In the genomic region with DNA sequence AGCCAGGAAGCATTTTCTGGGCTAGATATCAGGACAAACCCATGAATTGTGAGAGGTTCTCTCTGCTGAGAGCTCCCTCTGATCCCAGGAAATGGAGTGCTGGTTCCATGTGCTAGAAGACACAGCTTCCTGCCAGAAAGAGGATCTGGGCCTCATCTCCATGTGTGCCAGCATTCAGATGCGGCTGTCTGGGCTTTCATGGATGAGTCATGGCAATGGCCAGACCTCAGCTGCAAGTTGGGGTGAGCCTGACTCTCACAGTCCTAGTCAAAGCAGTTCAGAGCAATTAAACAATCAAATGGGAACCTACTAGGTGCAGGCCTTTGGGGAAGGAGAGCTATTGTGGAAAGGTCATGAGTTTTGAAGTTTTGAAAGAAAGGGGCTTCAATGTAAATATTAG, we compare ENCODE assay signal across 9 cellular contexts.
DNase-seq lines count a peak whose midpoint lies in the region; ATAC-seq and TF ChIP-seq lines count a peak whose summit lies in the region.
"Had no signal": no experiment of that assay in that cellular context is flagged by ENCODE, and none has a peak within 500 bp of the region (broad histone marks: within the 10 kb centered on the region; RNA-seq: fewer than 3 reads in every experiment).

No MANE protein-coding gene starts in this region.

- H3K27me3 ChIP-seq in SJSA1 (replicated peaks) (no peaks in the 10 kb centered on the region), sigmoid colon (no peaks in the 10 kb centered on the region)

- H3K9me3 ChIP-seq in SJSA1 (replicated peaks) (no peaks in the 10 kb centered on the region), sigmoid colon (no peaks in the 10 kb centered on the region)

- H3K27ac ChIP-seq in SJSA1, result no peak overlapping the region
- peak overlapping the region; percentile 60 to 79 (median 76) for H3K27ac ChIP-seq in sigmoid colon

- peak; percentile 87 for DNase-seq in ELR (ENCODE audit: low read depth)
- peak; percentile 24 to 55 for DNase-seq in SJSA1 (ENCODE audit: low read depth in 1 of 2, low spot score in 2 of 2)
- peak; percentile 57 for DNase-seq in fibroblast of the conjunctiva (ENCODE audit: low read depth)
- DNase-seq in sigmoid colon, result peak; percentile 91
- no peak for DNase-seq in NCI-H1048 (lab: John Stamatoyannopoulos, UW)
- no peak for DNase-seq in D341Med (ENCODE audit: low spot score)
- DNase-seq in NCI-H2107 treated with DMSO at 0.1 percent for 48 hours (lab: John Stamatoyannopoulos, UW; ENCODE audit: unreplicated experiment), result no peak
- DNase-seq: NCI-H1930 had no signal

- peak in 1 of 4 donors; percentile 5 for TF ChIP-seq EP300 in sigmoid colon (IDR thresholded peaks at IDR 0.05)

- TF ChIP-seq POLR2A in sigmoid colon (IDR thresholded peaks at IDR 0.05), result no peak

- no peak for ATAC-seq in HG02763 (IDR thresholded peaks at IDR 0.05; ENCODE audit: unreplicated experiment)

- H3K36me3 ChIP-seq in SJSA1, result no peaks in the 10 kb centered on the region
- no peaks in the 10 kb centered on the region for H3K36me3 ChIP-seq in sigmoid colon

- H3K4me3 ChIP-seq in SJSA1 (no peak overlapping the region), sigmoid colon (no peak overlapping the region)

- 63 to 84% methylated on average over 1 of the region's 1 CpG for WGBS in sigmoid colon, 2 donors

- intact Hi-C loops in sigmoid colon (cut with DNase I), result loop anchor here (5.0 kb wide), 1 partner anchor 40 kb away; no protein-coding TSS in a partner anchor

- TF ChIP-seq CTCF in sigmoid colon (IDR thresholded peaks at IDR 0.05), result no peak

- peaks cover 28% of the 10 kb centered on the region for H3K4me1 ChIP-seq in SJSA1 (replicated peaks)
- H3K4me1 ChIP-seq in sigmoid colon, result peaks cover 0 to 44% (median 34%) of the 10 kb centered on the region in 4 donors

Comparison
In these comparisons a context has a peak if more than half of its experiments do, and no peak if none do; other contexts are left out.
1. DNase-seq: peak in ELR (single experiment), SJSA1 (2 of 2), fibroblast of the conjunctiva (single experiment) and sigmoid colon (single experiment); none in NCI-H1048 (single experiment), D341Med (single experiment) and NCI-H2107 treated with DMSO at 0.1 percent for 48 hours (single experiment).